8 cellular contexts compared by ENCODE assay signal in the genomic region with DNA sequence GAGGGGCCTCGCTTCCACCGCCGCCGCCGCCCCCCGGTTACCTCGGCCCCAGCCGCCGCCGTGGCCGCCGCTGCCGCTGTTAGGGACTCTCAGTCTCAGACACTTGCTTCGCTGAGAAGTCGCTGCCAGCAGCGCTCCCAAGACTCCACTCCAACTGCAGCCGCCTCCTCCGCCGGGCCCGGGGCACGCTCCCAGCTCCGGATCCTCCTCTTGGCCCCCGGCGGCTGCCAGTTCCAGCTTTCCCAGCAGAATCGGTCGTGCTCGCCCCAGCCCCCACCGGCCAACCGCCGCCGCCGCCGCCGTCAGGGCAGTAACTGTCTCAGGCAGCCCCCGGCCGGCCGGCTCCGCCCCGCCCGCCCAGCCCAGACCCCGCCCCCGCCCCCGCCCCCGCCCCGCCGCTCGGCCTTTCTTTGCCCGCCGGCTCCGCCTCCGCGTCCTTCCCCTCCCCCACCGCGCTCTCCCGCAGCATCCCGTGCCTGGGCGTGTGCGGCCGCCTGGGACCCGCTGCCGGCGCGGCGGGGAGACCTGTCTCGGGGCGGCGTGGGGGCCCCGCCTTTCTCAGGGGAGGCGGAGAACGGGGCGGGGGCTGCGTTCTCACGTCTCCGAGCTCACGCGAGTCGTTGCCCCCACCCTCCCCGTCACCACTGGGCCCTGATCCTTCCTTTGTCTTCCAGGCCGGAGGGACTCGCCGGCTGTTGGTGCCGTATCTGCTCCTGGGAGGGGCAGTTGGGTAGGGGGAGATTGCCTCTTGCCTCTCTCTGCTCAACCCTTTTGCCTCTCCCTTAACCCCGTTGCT. TPM values are rescaled to one million over a fixed set of nuclear protein-coding genes. Genes with fewer than 3 reads are reported as not detected.
A peak's percentile ranks its signal among the peaks of the same experiment; 100 is the strongest.
DNase-seq lines count a peak whose midpoint lies in the region; ATAC-seq and TF ChIP-seq lines count a peak whose summit lies in the region.

A gene with protein sequence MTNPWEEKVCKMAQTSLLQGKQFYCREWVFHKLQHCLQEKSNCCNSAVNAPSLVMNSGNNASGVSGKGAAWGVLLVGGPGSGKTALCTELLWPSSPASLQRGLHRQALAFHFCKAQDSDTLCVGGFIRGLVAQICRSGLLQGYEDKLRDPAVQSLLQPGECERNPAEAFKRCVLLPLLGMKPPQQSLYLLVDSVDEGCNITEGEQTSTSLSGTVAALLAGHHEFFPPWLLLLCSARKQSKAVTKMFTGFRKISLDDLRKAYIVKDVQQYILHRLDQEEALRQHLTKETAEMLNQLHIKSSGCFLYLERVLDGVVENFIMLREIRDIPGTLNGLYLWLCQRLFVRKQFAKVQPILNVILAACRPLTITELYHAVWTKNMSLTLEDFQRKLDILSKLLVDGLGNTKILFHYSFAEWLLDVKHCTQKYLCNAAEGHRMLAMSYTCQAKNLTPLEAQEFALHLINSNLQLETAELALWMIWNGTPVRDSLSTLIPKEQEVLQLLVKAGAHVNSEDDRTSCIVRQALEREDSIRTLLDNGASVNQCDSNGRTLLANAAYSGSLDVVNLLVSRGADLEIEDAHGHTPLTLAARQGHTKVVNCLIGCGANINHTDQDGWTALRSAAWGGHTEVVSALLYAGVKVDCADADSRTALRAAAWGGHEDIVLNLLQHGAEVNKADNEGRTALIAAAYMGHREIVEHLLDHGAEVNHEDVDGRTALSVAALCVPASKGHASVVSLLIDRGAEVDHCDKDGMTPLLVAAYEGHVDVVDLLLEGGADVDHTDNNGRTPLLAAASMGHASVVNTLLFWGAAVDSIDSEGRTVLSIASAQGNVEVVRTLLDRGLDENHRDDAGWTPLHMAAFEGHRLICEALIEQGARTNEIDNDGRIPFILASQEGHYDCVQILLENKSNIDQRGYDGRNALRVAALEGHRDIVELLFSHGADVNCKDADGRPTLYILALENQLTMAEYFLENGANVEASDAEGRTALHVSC (N-terminal part only) (minus strand): TSS at position 316 of the 796 bp plus-strand sequence. CDS start 2,221 bp downstream, outside the sequence.

- intact Hi-C loops in stomach (cut with DNase I; ENCODE audit: low total_unique reads): no loop called here

- no peaks in the 10 kb centered on the region for H3K27me3 ChIP-seq in DND-41 (ENCODE audit: insufficient read depth, low read length, poor library complexity)
- no peaks in the 10 kb centered on the region for H3K27me3 ChIP-seq in Peyer's patch
- no peaks in the 10 kb centered on the region for H3K27me3 ChIP-seq in stomach

- peaks cover 26% of the 10 kb centered on the region for H3K4me1 Mint-ChIP-seq in nephron

- DNase-seq in DND-41 (peak; percentile 93), KG1 (lab: John Stamatoyannopoulos, UW) (peak; percentile 55), Peyer's patch (peak; percentile 53 to 89 (median 85)), activated gamma-delta T cell (lab: John Stamatoyannopoulos, UW) (peak; percentile 47), fibroblast of the conjunctiva (ENCODE audit: low read depth) (peak; percentile 92), stomach (peak; percentile 83)

- peak within 1 kb of the TSS; percentile 91 for H3K9ac ChIP-seq in DND-41 (ENCODE audit: low read depth, low read length)

- TF ChIP-seq POLR2A in Peyer's patch (IDR thresholded peaks at IDR 0.05): peak; percentile 40 to 41
- no peak for TF ChIP-seq POLR2A in stomach (IDR thresholded peaks at IDR 0.05)

- peak within 1 kb of the TSS; percentile 83 for H3K4me2 ChIP-seq in DND-41 (ENCODE audit: insufficient read depth, low read length)

- peak within 1 kb of the TSS; percentile 92 to 97 (median 93) for H3K4me3 Mint-ChIP-seq in nephron

- H3K9me3 ChIP-seq in DND-41 (ENCODE audit: insufficient read depth, low read length, severe bottlenecking) (no peaks in the 10 kb centered on the region), Peyer's patch (no peaks in the 10 kb centered on the region), stomach (no peaks in the 10 kb centered on the region)

- no peak for TF ChIP-seq EP300 in stomach (IDR thresholded peaks at IDR 0.05)

- no peak for TF ChIP-seq CTCF in DND-41 (IDR thresholded peaks at IDR 0.05; ENCODE audit: borderline replicate concordance, extremely low read depth, low read length, poor library complexity, severe bottlenecking)
- no peak for TF ChIP-seq CTCF in Peyer's patch (IDR thresholded peaks at IDR 0.05)
- no peak for TF ChIP-seq CTCF in nephron (IDR thresholded peaks at IDR 0.05; ENCODE audit: unreplicated experiment in 3 of 3)
- TF ChIP-seq CTCF in stomach (IDR thresholded peaks at IDR 0.05): no peak

- H3K4me3 ChIP-seq in DND-41 (ENCODE audit: low read depth in 1 of 2, low read length in 2 of 2) (peak within 1 kb of the TSS; percentile 65 to 85), Peyer's patch (peak within 1 kb of the TSS; percentile 58 to 97 (median 72)), stomach (peak within 1 kb of the TSS; percentile 77 to 90 (median 86))

- peaks cover 11% of the 10 kb centered on the region for H3K36me3 Mint-ChIP-seq in nephron (ENCODE audit: low read depth)

- peak; percentile 70 for ATAC-seq in DND-41 (ENCODE audit: insufficient read depth, low read depth)
- ATAC-seq in GM21786 (IDR thresholded peaks at IDR 0.05; ENCODE audit: unreplicated experiment): peak; percentile 57

- peaks cover 64% of the 10 kb centered on the region for H3K4me1 ChIP-seq in DND-41 (ENCODE audit: insufficient read depth, low read length)
- peaks cover 0 to 5% (median 0%) of the 10 kb centered on the region in 4 donors for H3K4me1 ChIP-seq in Peyer's patch
- peaks cover 12 to 48% (median 34%) of the 10 kb centered on the region in 4 donors for H3K4me1 ChIP-seq in stomach

- H3K27ac ChIP-seq in DND-41 (ENCODE audit: low read length) (peak within 1 kb of the TSS; percentile 86), Peyer's patch (peak within 1 kb of the TSS; percentile 79 to 96 (median 86)), stomach (peak within 1 kb of the TSS; percentile 95 to 98 (median 96))

- peak within 1 kb of the TSS; percentile 86 for H2AFZ ChIP-seq in DND-41 (ENCODE audit: low read depth, low read length)

- peak within 1 kb of the TSS in 1 of 3 experiments; percentile 100 for H3K27ac Mint-ChIP-seq in nephron

- peaks cover 2% of the 10 kb centered on the region; the same call in 1 of the 2 replicates for H3K36me3 ChIP-seq in DND-41 (ENCODE audit: insufficient read depth, low read length)
- H3K36me3 ChIP-seq in Peyer's patch: no peaks in the 10 kb centered on the region
- H3K36me3 ChIP-seq in stomach: no peaks in the 10 kb centered on the region

- peaks cover 12% of the 10 kb centered on the region; the same call in 1 of the 2 replicates for H4K20me1 ChIP-seq in DND-41 (ENCODE audit: insufficient read depth, low read length)

- no peaks in the 10 kb centered on the region for H3K27me3 Mint-ChIP-seq in nephron (ENCODE audit: low read depth)

- 0 to 2% (median 0%) methylated on average over 21 to 79 of the region's 83 CpGs for WGBS in stomach, 5 donors

- H3K79me2 ChIP-seq in DND-41 (ENCODE audit: insufficient read depth, low read length): peaks cover 43% of the 10 kb centered on the region

- H3K9me3 Mint-ChIP-seq in nephron: no peaks in the 10 kb centered on the region

RNA-seq across cellular contexts. Expression of the gene that starts here (rescaled TPM):
- 10 to 100 TPM in 2 of 4 donors, 1 to 10 TPM in 2; 9.6 to 16.1 (median 12.3) TPM for total RNA-seq in Peyer's patch
- 10 to 100 TPM in 4 of 5 donors, 1 to 10 TPM in 1; 9.9 to 51.2 (median 26.3) TPM for total RNA-seq in stomach
- polyA plus RNA-seq in stomach: 1 to 10 TPM; 2.7 to 3.4 (median 3.4) TPM

Comparison
In these comparisons a context has a peak if more than half of its experiments do, and no peak if none do; other contexts are left out.
1. Peak in every context shown above with its lines: DNase-seq, ATAC-seq, H3K4me3 ChIP-seq and H3K27ac ChIP-seq.
2. POLR2A ChIP-seq: peak in Peyer's patch (2 of 2); none in stomach (0 of 4).